Comparison of ENCODE assay signal across 15 cellular contexts in genomic region chr10:22333167-22333566, GRCh38. TPM values are rescaled to one million over a fixed set of nuclear protein-coding genes. Genes with fewer than 3 reads are reported as not detected.
A peak's percentile ranks its signal among the peaks of the same experiment; 100 is the strongest.
DNase-seq lines count a peak whose midpoint lies in the region; ATAC-seq, FAIRE-seq and TF ChIP-seq lines count a peak whose summit lies in the region.
"Had no signal": no experiment of that assay in that cellular context is flagged by ENCODE, and none has a peak within 500 bp of the region (broad histone marks: within the 10 kb centered on the region; RNA-seq: fewer than 3 reads in every experiment).

No MANE protein-coding gene starts in this region.

- whole genome bisulfite sequencing in right cardiac atrium = 49% methylated on average over 12 of the region's 12 CpGs

- peak; percentile 60 for FAIRE-seq in GM18507 (lab: Jason Lieb, UNC)

- H3K27ac ChIP-seq in right cardiac atrium (ENCODE audit: low read length) = no peak overlapping the region
- H3K27ac ChIP-seq: body of pancreas, ovary had no signal

- H3K27ac Mint-ChIP-seq in CD14-positive monocyte (peak overlapping the region in 2 of 7 donors; percentile 46 to 64), memory B cell (peak overlapping the region; percentile 94)
- peak overlapping the region; percentile 54 for H3K27ac Mint-ChIP-seq in activated CD4-positive, alpha-beta memory T cell treated with anti-CD3 and anti-CD28 coated beads for 36 hours

- H3K27me3 Mint-ChIP-seq in CD14-positive monocyte (ENCODE audit: low read depth in 3 of 3) = peaks cover 49 to 55% (median 54%) of the 10 kb centered on the region in 3 donors
- peaks cover 28% of the 10 kb centered on the region for H3K27me3 Mint-ChIP-seq in activated CD4-positive, alpha-beta memory T cell treated with anti-CD3 and anti-CD28 coated beads for 36 hours
- H3K27me3 Mint-ChIP-seq in memory B cell = no peaks in the 10 kb centered on the region

- POLR2A ChIA-PET in activated CD4-positive, alpha-beta memory T cell treated with anti-CD3 and anti-CD28 coated beads for 36 hours (lab: Charles Lee) = no interaction called here

- intact Hi-C loops in CD14-positive monocyte (cut with micrococcal nuclease) (no loop called here), right cardiac atrium (cut with DNase I) (no loop called here), left ventricle myocardium superior (cut with micrococcal nuclease) (no loop called here)
- intact Hi-C loops in activated CD4-positive, alpha-beta memory T cell treated with anti-CD3 and anti-CD28 coated beads for 36 hours (cut with micrococcal nuclease) = loop anchor here (1.0 kb wide), 1 partner anchor 8 kb away; no protein-coding TSS in a partner anchor

- H3K4me1 ChIP-seq in right cardiac atrium (ENCODE audit: control insufficient read depth, insufficient read depth, low read length) = peaks cover 6% of the 10 kb centered on the region

- H3K4me3 Mint-ChIP-seq in CD14-positive monocyte (peak overlapping the region; percentile 76 to 94), memory B cell (peak overlapping the region; percentile 79)
- H3K4me3 Mint-ChIP-seq in activated CD4-positive, alpha-beta memory T cell treated with anti-CD3 and anti-CD28 coated beads for 36 hours = peak overlapping the region; percentile 55

- H3K9me3 ChIP-seq in right cardiac atrium (ENCODE audit: control insufficient read depth, low read length) = no peaks in the 10 kb centered on the region
- H3K9me3 ChIP-seq: body of pancreas, MG63, ovary had no signal

- H3K4me1 Mint-ChIP-seq in CD14-positive monocyte = peaks cover 35% of the 10 kb centered on the region
- peaks cover 29% of the 10 kb centered on the region for H3K4me1 Mint-ChIP-seq in activated CD4-positive, alpha-beta memory T cell treated with anti-CD3 and anti-CD28 coated beads for 36 hours (ENCODE audit: low read depth)
- H3K4me1 Mint-ChIP-seq in memory B cell = peaks cover 11% of the 10 kb centered on the region

- CTCF ChIA-PET in activated CD4-positive, alpha-beta memory T cell treated with anti-CD3 and anti-CD28 coated beads for 36 hours (lab: Charles Lee) = no interaction called here

- ATAC-seq in memory B cell (ENCODE audit: low read depth) (peak; percentile 5), right cardiac atrium (no peak), left ventricle myocardium superior (no peak), GM21360 (IDR thresholded peaks at IDR 0.05; ENCODE audit: unreplicated experiment) (no peak)
- ATAC-seq: body of pancreas had no signal

- TF ChIP-seq CTCF in CD14-positive monocyte (IDR thresholded peaks at IDR 0.05) = no peak

- H3K4me3 ChIP-seq in right cardiac atrium (ENCODE audit: low read length) = no peak overlapping the region
- H3K4me3 ChIP-seq: body of pancreas, MG63, ovary had no signal

- DNase-seq in CD14-positive monocyte (ENCODE audit: low spot score) (no peak), GM18507 (ENCODE audit: extremely low spot score, insufficient read length, low read depth) (no peak), memory B cell (ENCODE audit: low spot score in 2 of 2) (no peak), right cardiac atrium (no peak), SIG-M5 (lab: John Stamatoyannopoulos, UW) (no peak), left ventricle myocardium superior (no peak)
- DNase-seq in activated CD4-positive, alpha-beta memory T cell treated with anti-CD3 and anti-CD28 coated beads for 36 hours = peak; percentile 24
- DNase-seq: body of pancreas; MG63; NCI-H2171; stimulated activated CD4-positive, alpha-beta T cell treated with anti-CD3 and anti-CD28 coated beads, Interleukin-1b, Interleukin-23, amount 100 ng/mL, for 48 hours had no signal

- H3K27me3 ChIP-seq in right cardiac atrium (ENCODE audit: control insufficient read depth, insufficient read depth) = peaks cover under 1% of the 10 kb centered on the region

- H3K36me3 Mint-ChIP-seq in CD14-positive monocyte (peaks cover 16% of the 10 kb centered on the region in 2 donors), memory B cell (peaks cover 10% of the 10 kb centered on the region)
- H3K36me3 Mint-ChIP-seq in activated CD4-positive, alpha-beta memory T cell treated with anti-CD3 and anti-CD28 coated beads for 36 hours = peaks cover 15% of the 10 kb centered on the region

- H3K9me3 Mint-ChIP-seq in CD14-positive monocyte (peaks cover 0 to 37% (median 27%) of the 10 kb centered on the region in 7 donors), memory B cell (no peaks in the 10 kb centered on the region)
- H3K9me3 Mint-ChIP-seq in activated CD4-positive, alpha-beta memory T cell treated with anti-CD3 and anti-CD28 coated beads for 36 hours = peaks cover 3% of the 10 kb centered on the region

RNA-seq across cellular contexts. Expression of gene SPAG6, which starts 12.1 kb away (rescaled TPM):
- polyA plus RNA-seq in CD14-positive monocyte (under 1 TPM in 1 of 2 donors, not detected in 1; 0.11 TPM), right cardiac atrium (0.05 TPM)
- total RNA-seq in activated CD4-positive, alpha-beta memory T cell treated with anti-CD3 and anti-CD28 coated beads for 36 hours = under 1 TPM in 1 of 2 experiments, not detected in 1; 0.24 TPM
- total RNA-seq in right cardiac atrium (under 1 TPM in 1 of 4 donors, not detected in 3; 0.09 TPM), left ventricle myocardium superior (not detected)
- polyA plus RNA-seq: BJ, liver had no signal

RNA-seq across cellular contexts. Expression of gene BMI1, which starts 12.3 kb away (rescaled TPM):
- polyA plus RNA-seq in CD14-positive monocyte = 10 to 100 TPM in 1 of 2 donors, 1 to 10 TPM in 1; 7.5 to 11.0 TPM
- total RNA-seq in activated CD4-positive, alpha-beta memory T cell treated with anti-CD3 and anti-CD28 coated beads for 36 hours = 10 to 100 TPM; 58.8 to 63.5 TPM
- total RNA-seq in right cardiac atrium = 10 to 100 TPM; 36.0 to 41.1 (median 37.7) TPM
- 17.0 TPM for polyA plus RNA-seq in right cardiac atrium
- 38.8 TPM for total RNA-seq in left ventricle myocardium superior

RNA-seq across cellular contexts. Expression of gene COMMD3, which starts 17.0 kb away (rescaled TPM):
- polyA plus RNA-seq in CD14-positive monocyte (100 to 1,000 TPM; 138 to 140 TPM), right cardiac atrium (95.9 TPM)
- total RNA-seq in activated CD4-positive, alpha-beta memory T cell treated with anti-CD3 and anti-CD28 coated beads for 36 hours = 10 to 100 TPM; 84.6 to 91.4 TPM
- total RNA-seq in right cardiac atrium (10 to 100 TPM; 67.7 to 86.3 (median 81.2) TPM), left ventricle myocardium superior (83.5 TPM)
